1 cellular context compared by ENCODE assay signal in genomic region chr1:203823306-203823705, GRCh38.
TF ChIP-seq lines count a peak whose summit lies in the region.

No MANE protein-coding gene starts in this region.

TF ChIP-seq in IMR-90, 13 proteins besides CTCF, POLR2A, EP300 and RAD21:
- TF ChIP-seq MXI1 (IDR thresholded peaks at IDR 0.05; ENCODE audit: borderline replicate concordance, low read depth, low read length) (no peak), CHD1 (IDR thresholded peaks at IDR 0.05; ENCODE audit: low read depth, low read length) (no peak), NFE2L2 (IDR thresholded peaks at IDR 0.05; ENCODE audit: low read depth, low read length) (no peak), FOS (IDR thresholded peaks at IDR 0.05; ENCODE audit: low read depth, low read length) (no peak), CEBPB (IDR thresholded peaks at IDR 0.05; ENCODE audit: low read depth, low read length) (no peak), BHLHE40 (IDR thresholded peaks at IDR 0.05; ENCODE audit: low read depth, low read length) (no peak), RFX5 (IDR thresholded peaks at IDR 0.05; ENCODE audit: low read depth, low read length) (no peak), RCOR1 (IDR thresholded peaks at IDR 0.05; ENCODE audit: insufficient replicate concordance, low read length) (no peak), USF2 (IDR thresholded peaks at IDR 0.05; ENCODE audit: low read depth, low read length) (no peak), MAZ (IDR thresholded peaks at IDR 0.05; ENCODE audit: borderline replicate concordance, low read depth, low read length) (no peak), SMC3 (IDR thresholded peaks at IDR 0.05; ENCODE audit: low read depth, low read length) (no peak), ELK1 (IDR thresholded peaks at IDR 0.05; ENCODE audit: borderline replicate concordance, low read depth, low read length) (no peak), MAFK (IDR thresholded peaks at IDR 0.05; ENCODE audit: low read depth, low read length) (no peak)
